ENCODE assay signal across 9 cellular contexts in the genomic region with DNA sequence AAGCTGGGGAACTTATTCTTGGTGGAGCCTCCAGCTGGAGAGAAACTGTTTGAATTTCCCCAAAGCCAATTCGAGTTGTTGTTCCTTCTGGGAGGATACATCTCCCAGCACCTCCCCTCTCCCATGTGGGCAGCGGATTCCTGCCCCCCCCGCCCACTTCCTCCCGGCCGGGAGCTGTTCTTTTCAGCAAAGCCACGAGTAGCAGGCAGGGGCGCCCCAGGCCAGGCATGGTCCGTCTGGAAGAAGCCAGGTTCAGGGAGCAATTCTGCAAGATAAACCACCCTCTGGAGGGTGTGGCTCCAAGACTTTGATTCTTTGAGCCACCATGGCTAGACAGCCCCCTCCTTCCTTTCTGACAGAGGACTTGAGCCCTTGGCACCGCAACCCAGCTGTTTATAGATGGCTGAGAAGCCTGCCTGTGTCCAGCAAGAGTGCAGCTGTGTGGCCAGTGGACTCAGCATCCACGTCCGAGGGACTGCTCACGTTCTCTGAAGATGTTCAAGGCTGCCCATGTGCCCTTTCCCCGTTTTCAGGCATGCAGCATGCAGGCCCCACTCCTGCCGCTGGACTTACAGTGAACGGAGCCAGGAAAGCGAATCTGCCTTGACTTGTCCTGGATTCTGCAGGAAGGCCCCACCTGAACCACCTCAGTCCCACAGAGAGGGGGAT.
DNase-seq lines count a peak whose midpoint lies in the region; ATAC-seq and TF ChIP-seq lines count a peak whose summit lies in the region.
"Had no signal": no experiment of that assay in that cellular context is flagged by ENCODE, and none has a peak within 500 bp of the region (broad histone marks: within the 10 kb centered on the region; RNA-seq: fewer than 3 reads in every experiment).

No MANE protein-coding gene starts in this region.

- H3K27ac ChIP-seq in HUES6 (ENCODE audit: low read depth, low read length) = no peak overlapping the region
- H3K27ac ChIP-seq in colonic mucosa = peak overlapping the region; percentile 69
- peak overlapping the region in 2 of 3 donors; percentile 4 to 7 for H3K27ac ChIP-seq in thyroid gland

- CTCF ChIA-PET in GM10248 (lab: Yijun Ruan, JAX) = interaction anchor here (1.0 to 1.7 kb wide), 5 partner anchors 9 to 17 kb away, joined by 3 to 4 read pairs (median 3); no protein-coding TSS in a partner anchor

- H3K9ac ChIP-seq in HUES6 (ENCODE audit: low read length) (peak overlapping the region; percentile 43), colonic mucosa (ENCODE audit: low read depth in 2 of 2, low read length in 2 of 2) (peak overlapping the region; percentile 36 to 73)

- 50% methylated on average over 2 to 3 of the region's 16 CpGs for WGBS in thyroid gland, 2 donors

- peak overlapping the region; percentile 45; the same call in 1 of the 2 replicates for H3K4me3 ChIP-seq in HUES6 (ENCODE audit: low read depth, low read length)
- peak overlapping the region; percentile 20 for H3K4me3 ChIP-seq in colonic mucosa
- H3K4me3 ChIP-seq in thyroid gland (replicated peaks in 1 of 3) = peak overlapping the region in 1 of 3 donors; percentile 1

- H3K4me1 ChIP-seq in HUES6 (ENCODE audit: control insufficient read depth, insufficient read depth, low read length) (peaks cover 14% of the 10 kb centered on the region), colonic mucosa (peaks cover 7% of the 10 kb centered on the region), thyroid gland (peaks cover 0 to 9% of the 10 kb centered on the region in 2 donors)

- DNase-seq in colonic mucosa (peak; percentile 71), left kidney (ENCODE audit: low read depth, low spot score) (peak; percentile 84), thyroid gland (peak; percentile 22 to 34), GM10248 (ENCODE audit: extremely low spot score) (no peak)
- DNase-seq: NCI-H1436 had no signal

- H3K9me3 ChIP-seq in HUES6 (ENCODE audit: control insufficient read depth, insufficient read depth, low read depth, low read length) (no peaks in the 10 kb centered on the region), colonic mucosa (no peaks in the 10 kb centered on the region), thyroid gland (no peaks in the 10 kb centered on the region)

- POLR2A ChIA-PET in GM10248 (lab: Yijun Ruan, JAX) = interaction anchor here (0.6 kb wide), 1 partner anchor 1846 kb away, joined by 6 read pairs; no protein-coding TSS in a partner anchor

- TF ChIP-seq POLR2A in thyroid gland (IDR thresholded peaks at IDR 0.05) = no peak

- H3K27me3 ChIP-seq in HUES6 (ENCODE audit: control insufficient read depth, insufficient read depth, low read length) (no peaks in the 10 kb centered on the region), colonic mucosa (no peaks in the 10 kb centered on the region), thyroid gland (no peaks in the 10 kb centered on the region)

- no peaks in the 10 kb centered on the region for H3K36me3 ChIP-seq in HUES6 (ENCODE audit: control insufficient read depth, insufficient read depth, low read length)
- no peaks in the 10 kb centered on the region for H3K36me3 ChIP-seq in colonic mucosa
- H3K36me3 ChIP-seq in thyroid gland = no peaks in the 10 kb centered on the region

- intact Hi-C loops in colonic mucosa (cut with DNase I) (no loop called here), thyroid gland (cut with DNase I) (no loop called here)

- TF ChIP-seq CTCF in colonic mucosa (IDR thresholded peaks at IDR 0.05) = no peak
- TF ChIP-seq CTCF in thyroid gland (IDR thresholded peaks at IDR 0.05) = peak in 1 of 6 experiments; percentile 18
- TF ChIP-seq CTCF in GM10248 (IDR thresholded peaks at IDR 0.05; ENCODE audit: control extremely low read depth, extremely low read depth, low read depth, missing control alignments) = no peak

- ATAC-seq in HG03439 (IDR thresholded peaks at IDR 0.05; ENCODE audit: unreplicated experiment) (no peak), GM19035 (IDR thresholded peaks at IDR 0.05; ENCODE audit: unreplicated experiment) (no peak), HG02798 (IDR thresholded peaks at IDR 0.05; ENCODE audit: poor library complexity, unreplicated experiment) (no peak)
